8 cellular contexts compared by ENCODE assay signal in the genomic region with DNA sequence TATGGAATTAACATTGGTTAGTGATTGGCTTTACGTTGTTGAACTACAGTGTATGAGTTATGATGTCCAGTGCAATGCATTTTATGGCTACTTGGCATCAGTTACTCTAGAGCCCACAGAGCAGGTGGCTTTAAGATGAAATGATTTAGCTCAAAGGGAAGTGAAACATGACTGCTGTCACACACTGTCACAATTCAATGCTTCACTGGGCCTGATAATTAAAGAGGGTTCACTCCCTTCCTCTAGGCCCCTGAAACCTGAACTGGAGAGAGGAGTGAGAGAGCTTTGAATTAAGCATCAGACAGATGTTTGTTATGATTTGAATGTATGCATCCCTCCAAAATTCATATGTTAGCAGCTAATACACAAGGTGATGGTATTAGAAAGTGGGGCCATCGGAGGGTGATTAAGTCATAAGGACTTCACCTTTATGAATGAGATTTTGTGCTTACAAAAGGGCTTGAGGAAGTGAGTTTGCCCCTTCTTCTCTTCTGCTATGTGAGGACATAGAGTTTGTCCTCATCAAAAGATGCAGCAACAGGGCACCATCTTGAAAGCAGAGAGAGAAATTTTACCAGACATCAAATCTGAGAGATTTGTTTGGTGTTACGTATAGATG.
A peak's percentile ranks its signal among the peaks of the same experiment; 100 is the strongest.
DNase-seq lines count a peak whose midpoint lies in the region; ATAC-seq and TF ChIP-seq lines count a peak whose summit lies in the region.
"Had no signal": no experiment of that assay in that cellular context is flagged by ENCODE, and none has a peak within 500 bp of the region (broad histone marks: within the 10 kb centered on the region; RNA-seq: fewer than 3 reads in every experiment).

No MANE protein-coding gene starts in this region.

- peaks cover 52% of the 10 kb centered on the region for H3K4me1 Mint-ChIP-seq in nephron progenitor cell
- no peaks in the 10 kb centered on the region for H3K4me1 Mint-ChIP-seq in HFFc6 (ENCODE audit: low read depth)

- DNase-seq in nephron progenitor cell (no peak), HFFc6 (no peak), HCEC 1CT (no peak), G401 (ENCODE audit: low spot score) (no peak)
- DNase-seq: activated T-cell treated with anti-CD3 and anti-CD28 coated beads for 4 hours had no signal

- in situ Hi-C loops in G401 (cut with HindIII; ENCODE audit: low sequenced_read_pairs), result no loop called here

- H3K36me3 Mint-ChIP-seq in nephron progenitor cell (ENCODE audit: low read depth) (peaks cover 5% of the 10 kb centered on the region), HFFc6 (ENCODE audit: low read depth) (no peaks in the 10 kb centered on the region)

- ATAC-seq in GM18909 (IDR thresholded peaks at IDR 0.05; ENCODE audit: poor library complexity, unreplicated experiment) (peak; percentile 98), GM21737 (IDR thresholded peaks at IDR 0.05; ENCODE audit: unreplicated experiment) (peak; percentile 97), HG03442 (IDR thresholded peaks at IDR 0.05; ENCODE audit: unreplicated experiment) (peak; percentile 98)

- H3K27me3 Mint-ChIP-seq in nephron progenitor cell (ENCODE audit: low read depth, poor library complexity) (no peaks in the 10 kb centered on the region), HFFc6 (ENCODE audit: insufficient read depth) (peaks cover 7% of the 10 kb centered on the region)

- H3K4me3 Mint-ChIP-seq in nephron progenitor cell (no peak overlapping the region), HFFc6 (no peak overlapping the region)

- H3K27ac Mint-ChIP-seq in nephron progenitor cell (peak overlapping the region; percentile 87), HFFc6 (no peak overlapping the region)

- H3K9me3 Mint-ChIP-seq in nephron progenitor cell (peaks cover 21% of the 10 kb centered on the region), HFFc6 (no peaks in the 10 kb centered on the region)

- TF ChIP-seq CTCF in nephron progenitor cell (IDR thresholded peaks at IDR 0.05), result no peak
- TF ChIP-seq CTCF in HFFc6 (IDR thresholded peaks at IDR 0.05), result no peak
